8 cellular contexts compared by ENCODE assay signal in genomic region chr20:31606678-31606927, GRCh38. TPM values are rescaled to one million over a fixed set of nuclear protein-coding genes. Genes with fewer than 3 reads are reported as not detected.
DNase-seq lines count a peak whose midpoint lies in the region; ATAC-seq and TF ChIP-seq lines count a peak whose summit lies in the region.

No MANE protein-coding gene starts in this region.

- peaks cover 41% of the 10 kb centered on the region for H3F3A ChIP-seq in GM23338 (replicated peaks; ENCODE audit: low read depth)

- H3K4me1 Mint-ChIP-seq in GM23338 (peaks cover 44% of the 10 kb centered on the region), activated B cell treated with CpG ODN at 0.5 μM for 24 hours (peaks cover 30% of the 10 kb centered on the region)

- no peaks in the 10 kb centered on the region for H3K9me3 ChIP-seq in left ventricle myocardium inferior (replicated peaks)

- H3K27ac ChIP-seq in GM23338 (ENCODE audit: low read depth) = peak overlapping the region; percentile 92
- peak overlapping the region; percentile 93 for H3K27ac ChIP-seq in left ventricle myocardium inferior (replicated peaks)

- H3K27me3 Mint-ChIP-seq in GM23338 (ENCODE audit: insufficient read depth, low read depth, poor library complexity) (peaks cover 67% of the 10 kb centered on the region), activated B cell treated with CpG ODN at 0.5 μM for 24 hours (peaks cover 44% of the 10 kb centered on the region)

- H3K4me1 ChIP-seq in GM23338 (ENCODE audit: insufficient read depth) (peaks cover 52% of the 10 kb centered on the region), left ventricle myocardium inferior (peaks cover 72% of the 10 kb centered on the region)

- H4K20me1 ChIP-seq in GM23338 (replicated peaks; ENCODE audit: insufficient read depth) = no peaks in the 10 kb centered on the region

- no peak overlapping the region for H2AFZ ChIP-seq in GM23338

- H3K27me3 ChIP-seq in GM23338 (ENCODE audit: insufficient read depth) (no peaks in the 10 kb centered on the region), left ventricle myocardium inferior (ENCODE audit: low read depth) (peaks cover 4% of the 10 kb centered on the region)

- intact Hi-C loops in activated B cell treated with CpG ODN at 0.5 μM for 24 hours (cut with micrococcal nuclease) = no loop called here
- intact Hi-C loops in left ventricle myocardium inferior (cut with micrococcal nuclease) = no loop called here

- H3K36me3 ChIP-seq in GM23338 (ENCODE audit: insufficient read depth) (no peaks in the 10 kb centered on the region), left ventricle myocardium inferior (no peaks in the 10 kb centered on the region)

- peak overlapping the region; percentile 61 for H3K4me3 ChIP-seq in GM23338
- peak overlapping the region; percentile 78 for H3K4me3 ChIP-seq in left ventricle myocardium inferior
- peak overlapping the region; percentile 97 for H3K4me3 ChIP-seq in skeletal muscle cell (ENCODE audit: low read depth, low read length)

- H3K9me3 Mint-ChIP-seq in GM23338 = peaks cover 2% of the 10 kb centered on the region; the same call in 1 of the 3 replicates
- H3K9me3 Mint-ChIP-seq in activated B cell treated with CpG ODN at 0.5 μM for 24 hours = no peaks in the 10 kb centered on the region

- H3K9me2 ChIP-seq in GM23338 (ENCODE audit: insufficient read depth) = no peaks in the 10 kb centered on the region

- TF ChIP-seq CTCF in GM23338 (conservative IDR thresholded peaks at IDR 0.05; ENCODE audit: low read depth in 2 of 2) = no peak
- no peak for TF ChIP-seq CTCF in activated B cell treated with CpG ODN at 0.5 μM for 24 hours (IDR thresholded peaks at IDR 0.05)
- TF ChIP-seq CTCF in left ventricle myocardium inferior (IDR thresholded peaks at IDR 0.05; ENCODE audit: borderline replicate concordance) = no peak

- peak overlapping the region; percentile 76 for H3K4me2 ChIP-seq in GM23338

- peak; percentile 88 for DNase-seq in GM23338 (ENCODE audit: low spot score)
- DNase-seq in activated B cell treated with CpG ODN at 0.5 μM for 24 hours = no peak
- DNase-seq in left ventricle myocardium inferior = no peak
- DNase-seq in skeletal muscle cell (ENCODE audit: low read depth) = no peak
- no peak for DNase-seq in C1 segment of cervical spinal cord (lab: John Stamatoyannopoulos, UW)
- no peak for DNase-seq in NK-92 (lab: John Stamatoyannopoulos, UW; ENCODE audit: unreplicated experiment)
- DNase-seq in NOMO-1 treated with DMSO at 0.1 percent for 48 hours (lab: John Stamatoyannopoulos, UW; ENCODE audit: unreplicated experiment) = no peak

- POLR2A ChIA-PET in activated B cell treated with CpG ODN at 0.5 μM for 24 hours (lab: Charles Lee) = no interaction called here

- H3K27ac Mint-ChIP-seq in GM23338 (peak overlapping the region; percentile 89), activated B cell treated with CpG ODN at 0.5 μM for 24 hours (no peak overlapping the region)

- H3K4me3 Mint-ChIP-seq in GM23338 (peak overlapping the region; percentile 89), activated B cell treated with CpG ODN at 0.5 μM for 24 hours (peak overlapping the region; percentile 97)

- H3K36me3 Mint-ChIP-seq in GM23338 (ENCODE audit: low read depth) (peaks cover 13% of the 10 kb centered on the region), activated B cell treated with CpG ODN at 0.5 μM for 24 hours (ENCODE audit: low read depth) (peaks cover 3% of the 10 kb centered on the region)

- CTCF ChIA-PET in activated B cell treated with CpG ODN at 0.5 μM for 24 hours (lab: Charles Lee) = interaction anchor here (1.6 kb wide), 1 partner anchor 37 kb away, joined by 5 read pairs; no protein-coding TSS in a partner anchor

- peaks cover 19% of the 10 kb centered on the region for H3K79me2 ChIP-seq in GM23338 (replicated peaks; ENCODE audit: insufficient read depth)

- ATAC-seq in GM23338 = no peak
- no peak for ATAC-seq in activated B cell treated with CpG ODN at 0.5 μM for 24 hours (ENCODE audit: low read depth)
- ATAC-seq in HG03442 (IDR thresholded peaks at IDR 0.05; ENCODE audit: unreplicated experiment) = no peak

TF ChIP-seq in GM23338, 12 proteins besides CTCF, POLR2A, EP300 and RAD21 (continues in another document):
- no peak for TF ChIP-seq CREB1 (CRISPR knock-in tag; IDR thresholded peaks at IDR 0.05; ENCODE audit: low read depth)
- TF ChIP-seq ZNF331 (CRISPR knock-in tag; IDR thresholded peaks at IDR 0.05; ENCODE audit: low read depth) = no peak
- 0 out of 2 replicates have a peak, but pooled peaks have one; percentile 75 for TF ChIP-seq POLR2AphosphoS5 (IDR thresholded peaks at IDR 0.05; ENCODE audit: low read depth)
- TF ChIP-seq NANOG (IDR thresholded peaks at IDR 0.05; ENCODE audit: borderline replicate concordance) = peak; percentile 97
- no peak; the same call in 1 of the 2 replicates for TF ChIP-seq ZNF462 (CRISPR knock-in tag; IDR thresholded peaks at IDR 0.05)
- no peak for TF ChIP-seq JUNB (IDR thresholded peaks at IDR 0.05; ENCODE audit: unreplicated experiment)
- no peak for TF ChIP-seq EZH2phosphoT487 (IDR thresholded peaks at IDR 0.05; ENCODE audit: unreplicated experiment)
- TF ChIP-seq STAT1 (IDR thresholded peaks at IDR 0.05; ENCODE audit: unreplicated experiment) = no peak

RNA-seq across cellular contexts. Expression of gene ID1, which starts 1.5 kb away (rescaled TPM):
- total RNA-seq in GM23338 (2014; rRNA removed; shearing (Covaris generic)) = 452 and 479 TPM in 2 replicates
- polyA plus RNA-seq in GM23338 (2016; fragmentation: Nextera tagmentation; extraction: Ambion mirVana) = 221 and 224 TPM in 2 replicates
- total RNA-seq in activated B cell treated with CpG ODN at 0.5 μM for 24 hours (0.20 and 0.60 TPM in 2 replicates), left ventricle myocardium inferior (91.5 TPM)

RNA-seq across cellular contexts. Expression of gene COX4I2, which starts 31.1 kb away (rescaled TPM):
- not detected in 2 replicates for total RNA-seq in GM23338 (2014; rRNA removed; shearing (Covaris generic))
- polyA plus RNA-seq in GM23338 (2016; fragmentation: Nextera tagmentation; extraction: Ambion mirVana) = 0.63 and 1.1 TPM in 2 replicates
- total RNA-seq in activated B cell treated with CpG ODN at 0.5 μM for 24 hours = not detected in 2 replicates
- total RNA-seq in left ventricle myocardium inferior = 7.6 TPM

Comparison
In these comparisons a context has a peak if more than half of its experiments do, and no peak if none do; other contexts are left out.
1. RNA of gene ID1, which starts 1.5 kb away (total RNA-seq): 452 to 479 TPM in GM23338 and 91.5 TPM in left ventricle myocardium inferior (single experiment); 0.20 to 0.60 TPM in activated B cell treated with CpG ODN at 0.5 μM for 24 hours; every median in the first group is over 10 times any median in the second.
2. Peak in every context shown above with its lines, with median percentiles within 50 percentile points of each other: H3K4me3 ChIP-seq.